8 cellular contexts compared by ENCODE assay signal in the genomic region with DNA sequence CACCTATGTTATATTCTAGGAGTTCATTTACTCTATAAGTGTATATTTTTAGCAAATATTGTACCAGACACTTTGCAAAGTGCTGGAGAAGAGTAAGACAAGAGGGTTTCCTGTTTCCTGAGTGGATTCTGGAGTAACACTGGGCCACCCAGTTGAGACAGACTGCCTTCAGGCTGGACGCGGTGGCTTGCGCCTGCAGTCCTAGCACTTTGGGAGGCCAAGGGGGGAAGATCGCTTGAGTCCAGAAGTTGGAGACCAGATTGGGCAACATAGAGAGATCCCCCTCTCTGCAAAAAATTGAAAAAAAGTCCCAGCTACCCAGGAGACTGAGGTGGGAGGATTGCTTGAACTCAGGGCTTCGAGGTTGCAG. TPM values are rescaled to one million over a fixed set of nuclear protein-coding genes. Genes with fewer than 3 reads are reported as not detected.
DNase-seq lines count a peak whose midpoint lies in the region; ATAC-seq and TF ChIP-seq lines count a peak whose summit lies in the region.

No MANE protein-coding gene starts in this region.

- H3K36me3 ChIP-seq in RWPE2 (ENCODE audit: low read depth) (peaks cover 29% of the 10 kb centered on the region), fibroblast of lung (ENCODE audit: control insufficient read depth, insufficient read depth, low read length) (peaks cover 9% of the 10 kb centered on the region), sigmoid colon (peaks cover 7 to 27% (median 20%) of the 10 kb centered on the region in 4 donors)

- H2AFZ ChIP-seq in fibroblast of lung (ENCODE audit: low read length) = peak overlapping the region; percentile 100

- TF ChIP-seq CTCF in GM12865 (IDR thresholded peaks at IDR 0.05; ENCODE audit: insufficient read depth, low read depth, low read length, missing control alignments) = no peak
- TF ChIP-seq CTCF in RWPE2 (IDR thresholded peaks at IDR 0.05; ENCODE audit: poor library complexity, severe bottlenecking) = no peak
- TF ChIP-seq CTCF in fibroblast of lung (conservative IDR thresholded peaks at IDR 0.05 in 1 of 2, IDR thresholded peaks at IDR 0.05 in 1 of 2; ENCODE audit: low read depth in 1 of 2, low read length in 2 of 2) = no peak
- TF ChIP-seq CTCF in sigmoid colon (IDR thresholded peaks at IDR 0.05) = no peak

- no peaks in the 10 kb centered on the region for H4K20me1 ChIP-seq in fibroblast of lung (ENCODE audit: control insufficient read depth, extremely low read depth, insufficient read depth, low read length)

- H3K9ac ChIP-seq in fibroblast of lung (ENCODE audit: insufficient read depth, low read length) = no peak overlapping the region

- H3K27ac ChIP-seq in RWPE2 (ENCODE audit: poor library complexity, severe bottlenecking) (no peak overlapping the region), fibroblast of lung (ENCODE audit: insufficient read depth, low read length) (no peak overlapping the region), sigmoid colon (peak overlapping the region; percentile 78 to 90 (median 88))

- intact Hi-C loops in sigmoid colon (cut with DNase I) = loop anchor here (5.0 kb wide), 2 partner anchors 64 to 114 kb away; a partner anchor contains a TSS

- no peak for TF ChIP-seq EP300 in sigmoid colon (IDR thresholded peaks at IDR 0.05)

- H3K4me2 ChIP-seq in fibroblast of lung (ENCODE audit: extremely low read depth, insufficient read depth, low read length) = peak overlapping the region; percentile 84

- peak overlapping the region; percentile 85 for H3K4me3 ChIP-seq in GM12865 (ENCODE audit: low read depth, low read length)
- H3K4me3 ChIP-seq in RWPE2 (ENCODE audit: severe bottlenecking) = peak overlapping the region; percentile 97
- peak overlapping the region in 3 of 4 experiments; percentile 74 to 97 (median 93) for H3K4me3 ChIP-seq in fibroblast of lung (replicated peaks in 1 of 4; ENCODE audit: control extremely low read depth in 1 of 4, insufficient read depth in 1 of 4, low read depth in 3 of 4, low read length in 4 of 4)
- peak overlapping the region; percentile 60 to 95 (median 80) for H3K4me3 ChIP-seq in sigmoid colon

- WGBS in sigmoid colon, 2 donors = 90 to 94% methylated on average over 5 of the region's 5 CpGs

- DNase-seq in GM12865 (ENCODE audit: low read depth) (no peak), RWPE2 (ENCODE audit: low spot score) (no peak), fibroblast of lung (ENCODE audit: low read depth in 2 of 2) (no peak), sigmoid colon (no peak), NCI-H345 treated with DMSO at 0.1 percent for 48 hours (lab: John Stamatoyannopoulos, UW; ENCODE audit: unreplicated experiment) (no peak)

- H3K27me3 ChIP-seq in RWPE2 (ENCODE audit: insufficient read depth, poor library complexity, severe bottlenecking) (no peaks in the 10 kb centered on the region), fibroblast of lung (ENCODE audit: control insufficient read depth, insufficient read depth, low read length) (no peaks in the 10 kb centered on the region), sigmoid colon (no peaks in the 10 kb centered on the region)

- ATAC-seq in RWPE2 (ENCODE audit: low read depth) (no peak), GM21447 (IDR thresholded peaks at IDR 0.05; ENCODE audit: unreplicated experiment) (no peak), HG02852 (IDR thresholded peaks at IDR 0.05; ENCODE audit: unreplicated experiment) (no peak), GM21717 (IDR thresholded peaks at IDR 0.05; ENCODE audit: unreplicated experiment) (no peak)

- no peak for TF ChIP-seq POLR2A in sigmoid colon (IDR thresholded peaks at IDR 0.05)

- H3K4me1 ChIP-seq in RWPE2 (ENCODE audit: insufficient read depth, poor library complexity, severe bottlenecking) (peaks cover 24% of the 10 kb centered on the region), fibroblast of lung (ENCODE audit: control insufficient read depth, extremely low read depth, insufficient read depth, low read length) (peaks cover 2% of the 10 kb centered on the region), sigmoid colon (peaks cover 0 to 20% (median 12%) of the 10 kb centered on the region in 4 donors)

- H3K9me3 ChIP-seq in RWPE2 (ENCODE audit: severe bottlenecking) (no peaks in the 10 kb centered on the region), fibroblast of lung (ENCODE audit: control insufficient read depth, insufficient read depth, low read depth, low read length) (no peaks in the 10 kb centered on the region), sigmoid colon (no peaks in the 10 kb centered on the region)

- H3K79me2 ChIP-seq in fibroblast of lung (ENCODE audit: control insufficient read depth, insufficient read depth, low read length) = peaks cover 11% of the 10 kb centered on the region

RNA-seq across cellular contexts. Expression of a gene that starts 0.8 kb away (rescaled TPM):
- total RNA-seq in fibroblast of lung = 10.2 and 10.5 TPM in 2 replicates
- polyA plus RNA-seq in fibroblast of lung = 5.4 and 5.7 TPM in 2 replicates
- 4.2 and 4.3 TPM in 2 replicates for polyA plus RNA-seq in fibroblast of lung (2012)
- 9.3 and 10.0 TPM in 2 replicates for polyA minus RNA-seq in fibroblast of lung (ENCODE audit: low replicate concordance)
- total RNA-seq in sigmoid colon = 10 to 100 TPM; 10.7 to 19.9 (median 14.9) TPM
- polyA plus RNA-seq in sigmoid colon = 1 to 10 TPM; 3.6 to 7.2 (median 3.9) TPM

RNA-seq across cellular contexts. Expression of a gene that starts 17.9 kb away (rescaled TPM):
- 0.51 and 1.2 TPM in 2 replicates for total RNA-seq in fibroblast of lung
- 0.60 and 1.3 TPM in 2 replicates for polyA plus RNA-seq in fibroblast of lung
- 0.51 and 0.84 TPM in 2 replicates for polyA plus RNA-seq in fibroblast of lung (2012)
- 3.3 TPM in 1 of 2 replicates, not detected in the other for polyA minus RNA-seq in fibroblast of lung (ENCODE audit: low replicate concordance)
- total RNA-seq in sigmoid colon = 1 to 10 TPM in 1 of 4 donors, under 1 TPM in 1, not detected in 2; 0.41 to 1.8 TPM
- polyA plus RNA-seq in sigmoid colon = under 1 TPM in 1 of 3 donors, not detected in 2; 0.38 TPM

RNA-seq across cellular contexts. Expression of a gene that starts 57.5 kb away (rescaled TPM):
- total RNA-seq in fibroblast of lung (70.1 and 92.6 TPM in 2 replicates), sigmoid colon (100 to 1,000 TPM; 124 to 148 (median 131) TPM)
- polyA plus RNA-seq in fibroblast of lung (59.5 and 60.4 TPM in 2 replicates), sigmoid colon (10 to 100 TPM; 45.0 to 56.9 (median 50.9) TPM)
- 37.0 and 40.1 TPM in 2 replicates for polyA plus RNA-seq in fibroblast of lung (2012)
- 27.1 and 45.8 TPM in 2 replicates for polyA minus RNA-seq in fibroblast of lung (ENCODE audit: low replicate concordance)

Comparison
In these comparisons a context has a peak if more than half of its experiments do, and no peak if none do; other contexts are left out.
1. H3K27ac ChIP-seq: peak in sigmoid colon (4 of 4); none in RWPE2 (single experiment) and fibroblast of lung (single experiment).
2. Peak in every context shown above with its lines, with median percentiles within 50 percentile points of each other: H3K4me3 ChIP-seq.